Comparison of ENCODE assay signal across 10 cellular contexts in genomic region chr12:93738199-93739058, GRCh38.
DNase-seq lines count a peak whose midpoint lies in the region; ATAC-seq, FAIRE-seq and TF ChIP-seq lines count a peak whose summit lies in the region.
"Had no signal": no experiment of that assay in that cellular context is flagged by ENCODE, and none has a peak within 500 bp of the region (broad histone marks: within the 10 kb centered on the region; RNA-seq: fewer than 3 reads in every experiment).

No MANE protein-coding gene starts in this region.

- H3K27me3 ChIP-seq in GM23248 (replicated peaks; ENCODE audit: insufficient read depth) (no peaks in the 10 kb centered on the region), K562 (ENCODE audit: control insufficient read depth in 2 of 2, insufficient read depth in 2 of 2, low read length in 2 of 2) (no peaks in the 10 kb centered on the region)

- no peaks in the 10 kb centered on the region for H3F3A ChIP-seq in GM23248 (ENCODE audit: insufficient read depth)

- ATAC-seq in K562 (peak; percentile 9), HG03039 (IDR thresholded peaks at IDR 0.05; ENCODE audit: unreplicated experiment) (no peak), HG03571 (IDR thresholded peaks at IDR 0.05; ENCODE audit: unreplicated experiment) (no peak)
- ATAC-seq: activated CD8-positive, alpha-beta memory T cell treated with anti-CD3 and anti-CD28 coated beads, Interleukin-2, amount 10 ng/mL, durations not matched to agents 7 days and 5 days had no signal

- H2AFZ ChIP-seq in GM23248 (peak overlapping the region; percentile 69), K562 (ENCODE audit: low read depth, low read length) (peak overlapping the region; percentile 81)

- H3K27me3 Mint-ChIP-seq in immature natural killer cell (ENCODE audit: low read depth in 3 of 3) = peaks cover 0 to 2% (median 2%) of the 10 kb centered on the region in 3 donors
- H3K27me3 Mint-ChIP-seq: activated CD8-positive, alpha-beta memory T cell treated with anti-CD3 and anti-CD28 coated beads, Interleukin-2, amount 10 ng/mL, durations not matched to agents 7 days and 5 days had no signal

- H3K27ac ChIP-seq in GM23248 (0 out of 2 replicates have a peak overlapping the region, but pooled peaks have one; percentile 3), K562 (ENCODE audit: extremely low read depth, low read depth, low read length) (peak overlapping the region; percentile 55), skin epidermis (peak overlapping the region in 11 of 21 experiments; percentile 4 to 67 (median 47))

- peaks cover 30 to 32% of the 10 kb centered on the region in 2 donors for H3K4me1 Mint-ChIP-seq in immature natural killer cell

- no peak for TF ChIP-seq POLR2A in K562 (conservative IDR thresholded peaks at IDR 0.05)

- H3K36me3 Mint-ChIP-seq in immature natural killer cell = peaks cover 0 to 7% (median 0%) of the 10 kb centered on the region in 3 donors

- POLR2A ChIA-PET in K562 (lab: Yijun Ruan, JAX) = interaction anchor here (0.5 to 1.8 kb wide), 8 partner anchors 9 to 1654 kb away, joined by 3 to 6 read pairs (median 4); no protein-coding TSS in a partner anchor

- H3K36me3 ChIP-seq in GM23248 (ENCODE audit: low read depth) = no peaks in the 10 kb centered on the region
- no peaks in the 10 kb centered on the region for H3K36me3 ChIP-seq in K562 (ENCODE audit: control insufficient read depth, insufficient read depth, low read length)

- H3K27ac Mint-ChIP-seq in immature natural killer cell = peak overlapping the region in 5 of 6 donors; percentile 9 to 85 (median 66)
- H3K27ac Mint-ChIP-seq: activated CD8-positive, alpha-beta memory T cell treated with anti-CD3 and anti-CD28 coated beads, Interleukin-2, amount 10 ng/mL, durations not matched to agents 7 days and 5 days had no signal

- H3K9me3 ChIP-seq in GM23248 (ENCODE audit: low read depth) (no peaks in the 10 kb centered on the region), K562 (replicated peaks; ENCODE audit: control insufficient read depth, insufficient read depth, low read depth, low read length) (no peaks in the 10 kb centered on the region; the same call in 1 of the 2 replicates)

- intact Hi-C loops in K562 (cut with micrococcal nuclease) = no loop called here

- TF ChIP-seq EP300 in K562 (IDR thresholded peaks at IDR 0.05; ENCODE audit: low read length) = no peak

- peaks cover 37% of the 10 kb centered on the region for H3K4me1 ChIP-seq in GM23248 (ENCODE audit: insufficient read depth)
- H3K4me1 ChIP-seq in K562 (replicated peaks in 1 of 2; ENCODE audit: control insufficient read depth in 2 of 2, insufficient read depth in 2 of 2, low read length in 2 of 2) = peaks cover 8 to 26% of the 10 kb centered on the region in 2 experiments

- H3K9ac ChIP-seq in GM23248 (peak overlapping the region; percentile 43), K562 (ENCODE audit: insufficient read depth in 1 of 2, low read depth in 2 of 2, low read length in 2 of 2) (peak overlapping the region; percentile 32 to 62; a peak in 3 of 4 replicates)

- H3K4me3 ChIP-seq in GM23248 (peak overlapping the region; percentile 49), K562 (no peak overlapping the region), skin epidermis (no peak overlapping the region)

- H3K79me2 ChIP-seq in GM23248 (ENCODE audit: insufficient read depth) = peaks cover 16% of the 10 kb centered on the region; the same call in 1 of the 2 replicates
- H3K79me2 ChIP-seq in K562 (ENCODE audit: control insufficient read depth, insufficient read depth, low read length) = peaks cover 52% of the 10 kb centered on the region

- 55 to 68% methylated on average over 6 of the region's 6 CpGs for WGBS in GM23248 (ENCODE audit: low coverage in 1 of 2, low lambda C conversion rate in 2 of 2, missing lambda C conversion rate in 2 of 2), 2 experiments
- WGBS in K562 (ENCODE audit: insufficient coverage, low coverage, missing lambda C conversion rate) = 63% methylated on average over 6 of the region's 6 CpGs

- TF ChIP-seq RAD21 in K562 (CRISPR knock-in tag; conservative IDR thresholded peaks at IDR 0.05 in 1 of 2, IDR thresholded peaks at IDR 0.05 in 1 of 2) = peak in 1 of 2 experiments; percentile 25; a peak in 2 of 4 replicates

- H3K4me2 ChIP-seq in GM23248 (ENCODE audit: unreplicated experiment) = peak overlapping the region; percentile 96
- peak overlapping the region; percentile 54 for H3K4me2 ChIP-seq in K562 (ENCODE audit: insufficient read depth, low read length)

- peak; percentile 24 for DNase-seq in GM23248
- no peak for DNase-seq in K562 (ENCODE audit: extremely low read depth in 1 of 4, low spot score in 3 of 4)
- DNase-seq in immature natural killer cell = no peak
- no peak for DNase-seq in kidney glomerular epithelial cell (lab: John Stamatoyannopoulos, UW)
- no peak for DNase-seq in NCI-H187 treated with DMSO at 0.1 percent for 48 hours (lab: John Stamatoyannopoulos, UW)
- DNase-seq: activated CD8-positive, alpha-beta memory T cell treated with anti-CD3 and anti-CD28 coated beads, Interleukin-2, amount 10 ng/mL, durations not matched to agents 7 days and 5 days; NCI-H2171 treated with DMSO at 0.1 percent for 48 hours had no signal

- no peaks in the 10 kb centered on the region for H3K9me3 Mint-ChIP-seq in immature natural killer cell

- CTCF ChIA-PET in K562 (lab: Yijun Ruan, JAX; ENCODE audit: low intra/inter-chr PET ratio) = no interaction called here

- in situ Hi-C loops in GM23248 (cut with MboI) (no loop called here), K562 (cut with MboI) (no loop called here)

- TF ChIP-seq CTCF in K562 (IDR thresholded peaks at IDR 0.05 in 2 of 3, conservative IDR thresholded peaks at IDR 0.05 in 1 of 3; ENCODE audit: insufficient read depth in 2 of 3, low read depth in 1 of 3, low read length in 3 of 3) = no peak

- H3K9me2 ChIP-seq in GM23248 (ENCODE audit: insufficient read depth) = no peaks in the 10 kb centered on the region

- BruUV-seq in K562 (replicated peaks; lab: Mats Ljungman, UMichigan) = no TSS peak

- H4K20me1 ChIP-seq in GM23248 (ENCODE audit: insufficient read depth) (no peaks in the 10 kb centered on the region), K562 (replicated peaks; ENCODE audit: control insufficient read depth, insufficient read depth, low read length) (no peaks in the 10 kb centered on the region)

- H3K9me1 ChIP-seq in K562 (ENCODE audit: control insufficient read depth, insufficient read depth, low read length) = no peaks in the 10 kb centered on the region

- no peak for FAIRE-seq in K562 (lab: Jason Lieb, UNC)

- peak overlapping the region in 3 of 5 donors; percentile 2 to 61 (median 43) for H3K4me3 Mint-ChIP-seq in immature natural killer cell
- H3K4me3 Mint-ChIP-seq: activated CD8-positive, alpha-beta memory T cell treated with anti-CD3 and anti-CD28 coated beads, Interleukin-2, amount 10 ng/mL, durations not matched to agents 7 days and 5 days had no signal

TF ChIP-seq in K562, 482 proteins besides CTCF, POLR2A, EP300 and RAD21 (continues in another document):
- TF ChIP-seq ESRRB (CRISPR knock-in tag; IDR thresholded peaks at IDR 0.05; ENCODE audit: borderline replicate concordance) (no peak), BRF1 (IDR thresholded peaks at IDR 0.05; ENCODE audit: borderline replicate concordance, extremely low read depth, insufficient read length) (no peak), EHMT2 (IDR thresholded peaks at IDR 0.05) (peak; percentile 59; the same call in 1 of the 2 replicates), SMARCA4 (IDR thresholded peaks at IDR 0.05) (peak; percentile 22; the same call in 1 of the 2 replicates), LEF1 (IDR thresholded peaks at IDR 0.05) (peak; percentile 32; the same call in 1 of the 2 replicates), AFF1 (IDR thresholded peaks at IDR 0.05; ENCODE audit: low read depth in 1 of 2, partially characterized antibody in 2 of 2) (peak in 1 of 2 experiments; percentile 32), PRPF4 (IDR thresholded peaks at IDR 0.05; ENCODE audit: insufficient read depth, low read depth, low read length, poor library complexity, severe bottlenecking) (no peak), ZNF77 (CRISPR knock-in tag; IDR thresholded peaks at IDR 0.05) (no peak), ZNF561 (CRISPR knock-in tag; conservative IDR thresholded peaks at IDR 0.05) (no peak), FOS (IDR thresholded peaks at IDR 0.05; ENCODE audit: extremely low read depth, insufficient read length) (no peak)

Comparison
In these comparisons a context has a peak if more than half of its experiments do, and no peak if none do; other contexts are left out.
1. H3K27ac ChIP-seq: peak in every context shown above with its lines; median percentile 55 in K562; 47 in skin epidermis; 3 in GM23248.